ENCODE assay signal across 13 cellular contexts in the genomic region with DNA sequence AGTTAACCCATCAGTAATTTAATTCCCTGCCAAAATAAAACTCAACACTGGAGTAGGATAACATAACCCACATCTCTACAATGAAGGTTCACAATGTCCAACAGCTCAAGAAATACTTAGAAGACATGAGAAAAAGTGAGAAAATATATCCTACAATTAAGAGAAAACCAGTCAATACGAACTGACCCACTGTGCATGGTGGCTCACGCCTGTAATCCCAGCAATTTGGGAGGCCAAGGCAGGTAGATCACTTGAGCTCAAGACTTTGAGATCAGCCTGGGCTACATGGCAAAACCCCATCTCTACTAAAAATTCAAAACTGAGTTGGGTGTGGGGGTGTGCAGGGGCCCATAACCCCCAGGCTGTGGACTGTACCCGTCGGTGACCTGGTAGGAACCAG. TPM values are rescaled to one million over a fixed set of nuclear protein-coding genes. Genes with fewer than 3 reads are reported as not detected.
"Had no signal": no experiment of that assay in that cellular context is flagged by ENCODE, and none has a peak within 500 bp of the region (broad histone marks: within the 10 kb centered on the region; RNA-seq: fewer than 3 reads in every experiment).

No MANE protein-coding gene starts in this region.

RNA-seq across cellular contexts. Expression of gene GOLGA6B, which starts 30.6 kb away (rescaled TPM):
- total RNA-seq: activated naive CD4-positive, alpha-beta T cell treated with anti-CD3 and anti-CD28 coated beads for 36 hours; activated naive CD8-positive, alpha-beta T cell treated with anti-CD3 and anti-CD28 coated beads for 36 hours; activated naive CD8-positive, alpha-beta T cell treated with anti-CD3 and anti-CD28 coated beads, Interleukin-2, amount 10 ng/mL, durations not matched to agents 7 days and 5 days; activated T-cell treated with anti-CD3 and anti-CD28 coated beads, Interleukin-2, amount 50 U/mL, for 4 hours; activated T-helper 1 cell treated with anti-CD3 and anti-CD28 coated beads, Interleukin-12 subunit alpha, Interleukin-12 subunit beta, Interleukin-2, Interleukin-4 antibody, amounts not matched to agents 30 ng/mL and 10 ng/mL and 1 ng/mL, durations not matched to agents 14 hours and 24 hours and 36 hours; activated T-helper 2 cell treated with anti-CD3 and anti-CD28 coated beads, Interferon-gamma antibody, Interleukin-2, Interleukin-4, amounts not matched to agents 10 μg/mL and 5 μg/mL and 100 μg/mL, durations not matched to agents 14 hours and 24 hours and 36 hours; aorta; ascending aorta; astrocyte; body of pancreas; breast epithelium; bronchial epithelial cell; cerebellum had no signal
